ENCODE assay signal across 9 cellular contexts in genomic region chr11:114183041-114183511, GRCh38.
A peak's percentile ranks its signal among the peaks of the same experiment; 100 is the strongest.
DNase-seq lines count a peak whose midpoint lies in the region; ATAC-seq and TF ChIP-seq lines count a peak whose summit lies in the region.
"Had no signal": no experiment of that assay in that cellular context is flagged by ENCODE, and none has a peak within 500 bp of the region (broad histone marks: within the 10 kb centered on the region; RNA-seq: fewer than 3 reads in every experiment).

No MANE protein-coding gene starts in this region.

- CTCF ChIA-PET in CD8-positive, alpha-beta T cell (lab: Charles Lee) = interaction anchor here (1.1 to 9.8 kb wide), 11 partner anchors 8 to 147 kb away, joined by 3 to 83 read pairs (median 6); no protein-coding TSS in a partner anchor
- CTCF ChIA-PET in activated CD8-positive, alpha-beta T cell treated with anti-CD3 and anti-CD28 coated beads, Interleukin-2, amount 10 ng/mL, durations not matched to agents 7 days and 5 days (lab: Charles Lee) = interaction anchor here (0.6 to 8.9 kb wide), 17 partner anchors 12 to 188 kb away, joined by 3 to 89 read pairs (median 4); partner anchors contain the start of gene ZBTB16

- no peaks in the 10 kb centered on the region for H3K36me3 Mint-ChIP-seq in CD8-positive, alpha-beta T cell
- peaks cover 53% of the 10 kb centered on the region for H3K36me3 Mint-ChIP-seq in activated CD8-positive, alpha-beta T cell treated with anti-CD3 and anti-CD28 coated beads, Interleukin-2, amount 10 ng/mL, durations not matched to agents 7 days and 5 days (ENCODE audit: low read depth)
- H3K36me3 Mint-ChIP-seq in endothelial cell (ENCODE audit: low read depth, unreplicated experiment) = peaks cover 2% of the 10 kb centered on the region

- DNase-seq in CD8-positive, alpha-beta T cell = peak; percentile 29 to 83 (median 69)
- DNase-seq in activated CD8-positive, alpha-beta T cell treated with anti-CD3 and anti-CD28 coated beads, Interleukin-2, amount 10 ng/mL, durations not matched to agents 7 days and 5 days = peak; percentile 92
- DNase-seq in endothelial cell (ENCODE audit: low spot score) = no peak
- DNase-seq in stimulated activated CD4-positive, alpha-beta T cell treated with anti-CD3 and anti-CD28 coated beads, Interleukin-2, amount 100 ng/mL, for 48 hours = peak; percentile 24 to 30
- DNase-seq in NK-92 treated with Interleukin-12 subunit alpha and Interleukin-12 subunit beta, amount 100 ng/mL, for 24 hours (lab: John Stamatoyannopoulos, UW) = no peak
- no peak for DNase-seq in NCI-H2196 treated with DMSO at 0.1 percent for 48 hours (lab: John Stamatoyannopoulos, UW; ENCODE audit: unreplicated experiment)
- DNase-seq: DMS 273 treated with DMSO at 0.1 percent for 48 hours had no signal

- H3K36me3 ChIP-seq in CD8-positive, alpha-beta T cell (ENCODE audit: insufficient read depth, low read length) = no peaks in the 10 kb centered on the region

- intact Hi-C loops in CD8-positive, alpha-beta T cell (cut with DNase I, micrococcal nuclease) = loop anchor here (1.0 to 5.0 kb wide), 6 partner anchors 8 to 121 kb away; no protein-coding TSS in a partner anchor

- no peaks in the 10 kb centered on the region for H3K27me3 ChIP-seq in CD8-positive, alpha-beta T cell (ENCODE audit: insufficient read depth, low read length)

- H3K9me3 ChIP-seq in CD8-positive, alpha-beta T cell (ENCODE audit: low read length) = no peaks in the 10 kb centered on the region

- no peak for TF ChIP-seq CTCF in CD8-positive, alpha-beta T cell (IDR thresholded peaks at IDR 0.05)
- TF ChIP-seq CTCF in endothelial cell (IDR thresholded peaks at IDR 0.05; ENCODE audit: unreplicated experiment) = no peak

- POLR2A ChIA-PET in CD8-positive, alpha-beta T cell (lab: Charles Lee) = interaction anchor here (0.6 to 8.5 kb wide), 14 partner anchors 10 to 122 kb away, joined by 3 to 103 read pairs (median 4); no protein-coding TSS in a partner anchor
- POLR2A ChIA-PET in activated CD8-positive, alpha-beta T cell treated with anti-CD3 and anti-CD28 coated beads, Interleukin-2, amount 10 ng/mL, durations not matched to agents 7 days and 5 days (lab: Charles Lee) = interaction anchor here (0.6 to 2.8 kb wide), 11 partner anchors 8 to 139 kb away, joined by 3 to 18 read pairs (median 6); no protein-coding TSS in a partner anchor

- peak overlapping the region; percentile 94 for H3K27ac Mint-ChIP-seq in CD8-positive, alpha-beta T cell
- peak overlapping the region; percentile 98 for H3K27ac Mint-ChIP-seq in activated CD8-positive, alpha-beta T cell treated with anti-CD3 and anti-CD28 coated beads, Interleukin-2, amount 10 ng/mL, durations not matched to agents 7 days and 5 days
- no peak overlapping the region for H3K27ac Mint-ChIP-seq in endothelial cell (ENCODE audit: unreplicated experiment)

- no peaks in the 10 kb centered on the region for H3K27me3 Mint-ChIP-seq in CD8-positive, alpha-beta T cell (ENCODE audit: low read depth)
- no peaks in the 10 kb centered on the region for H3K27me3 Mint-ChIP-seq in activated CD8-positive, alpha-beta T cell treated with anti-CD3 and anti-CD28 coated beads, Interleukin-2, amount 10 ng/mL, durations not matched to agents 7 days and 5 days (ENCODE audit: low read depth)
- peaks cover 6% of the 10 kb centered on the region for H3K27me3 Mint-ChIP-seq in endothelial cell (ENCODE audit: unreplicated experiment)

- H3K4me3 ChIP-seq in CD8-positive, alpha-beta T cell (ENCODE audit: low read depth, low read length) = no peak overlapping the region

- peak overlapping the region; percentile 21 for H3K27ac ChIP-seq in CD8-positive, alpha-beta T cell (ENCODE audit: low read depth, low read length)

- H3K9me3 Mint-ChIP-seq in CD8-positive, alpha-beta T cell = no peaks in the 10 kb centered on the region
- no peaks in the 10 kb centered on the region for H3K9me3 Mint-ChIP-seq in activated CD8-positive, alpha-beta T cell treated with anti-CD3 and anti-CD28 coated beads, Interleukin-2, amount 10 ng/mL, durations not matched to agents 7 days and 5 days (ENCODE audit: insufficient read depth)
- H3K9me3 Mint-ChIP-seq in endothelial cell (ENCODE audit: unreplicated experiment) = no peaks in the 10 kb centered on the region

- ATAC-seq in CD8-positive, alpha-beta T cell = peak; percentile 77
- ATAC-seq in activated CD8-positive, alpha-beta T cell treated with anti-CD3 and anti-CD28 coated beads, Interleukin-2, amount 10 ng/mL, durations not matched to agents 7 days and 5 days = peak; percentile 95
- ATAC-seq in GM21515 (IDR thresholded peaks at IDR 0.05; ENCODE audit: unreplicated experiment) (no peak), HG02798 (IDR thresholded peaks at IDR 0.05; ENCODE audit: poor library complexity, unreplicated experiment) (no peak)

- peaks cover 64% of the 10 kb centered on the region for H3K4me1 ChIP-seq in CD8-positive, alpha-beta T cell (ENCODE audit: insufficient read depth, low read length)

- peaks cover 89% of the 10 kb centered on the region for H3K4me1 Mint-ChIP-seq in CD8-positive, alpha-beta T cell (ENCODE audit: low read depth)
- peaks cover 97% of the 10 kb centered on the region for H3K4me1 Mint-ChIP-seq in activated CD8-positive, alpha-beta T cell treated with anti-CD3 and anti-CD28 coated beads, Interleukin-2, amount 10 ng/mL, durations not matched to agents 7 days and 5 days (ENCODE audit: low read depth)
- H3K4me1 Mint-ChIP-seq in endothelial cell (ENCODE audit: unreplicated experiment) = peaks cover 25% of the 10 kb centered on the region

- peak overlapping the region; percentile 47 for H3K4me3 Mint-ChIP-seq in CD8-positive, alpha-beta T cell
- H3K4me3 Mint-ChIP-seq in activated CD8-positive, alpha-beta T cell treated with anti-CD3 and anti-CD28 coated beads, Interleukin-2, amount 10 ng/mL, durations not matched to agents 7 days and 5 days = peak overlapping the region; percentile 41
- H3K4me3 Mint-ChIP-seq in endothelial cell (ENCODE audit: unreplicated experiment) = peak overlapping the region; percentile 34

Comparison
In these comparisons a context has a peak if more than half of its experiments do, and no peak if none do; other contexts are left out.
1. ATAC-seq: peak in CD8-positive, alpha-beta T cell (single experiment) and activated CD8-positive, alpha-beta T cell treated with anti-CD3 and anti-CD28 coated beads, Interleukin-2, amount 10 ng/mL, durations not matched to agents 7 days and 5 days (single experiment); none in GM21515 (single experiment) and HG02798 (single experiment).
2. DNase-seq: peak in CD8-positive, alpha-beta T cell (7 of 7), activated CD8-positive, alpha-beta T cell treated with anti-CD3 and anti-CD28 coated beads, Interleukin-2, amount 10 ng/mL, durations not matched to agents 7 days and 5 days (single experiment) and stimulated activated CD4-positive, alpha-beta T cell treated with anti-CD3 and anti-CD28 coated beads, Interleukin-2, amount 100 ng/mL, for 48 hours (2 of 2); none in endothelial cell (single experiment), NK-92 treated with Interleukin-12 subunit alpha and Interleukin-12 subunit beta, amount 100 ng/mL, for 24 hours (single experiment) and NCI-H2196 treated with DMSO at 0.1 percent for 48 hours (single experiment).
3. Peak in every context shown above with its lines, with median percentiles within 50 percentile points of each other: H3K4me3 Mint-ChIP-seq.